Comparison of ENCODE assay signal across 16 cellular contexts in genomic region chr2:31387850-31388249, GRCh38. TPM values are rescaled to one million over a fixed set of nuclear protein-coding genes. Genes with fewer than 3 reads are reported as not detected.
DNase-seq lines count a peak whose midpoint lies in the region; TF ChIP-seq lines count a peak whose summit lies in the region.
"Had no signal": no experiment of that assay in that cellular context is flagged by ENCODE, and none has a peak within 500 bp of the region (broad histone marks: within the 10 kb centered on the region; RNA-seq: fewer than 3 reads in every experiment).

No MANE protein-coding gene starts in this region.

- H3K27me3 Mint-ChIP-seq in HFFc6 (ENCODE audit: insufficient read depth), result peaks cover 2% of the 10 kb centered on the region
- peaks cover 3% of the 10 kb centered on the region for H3K27me3 Mint-ChIP-seq in glutamatergic neuron (ENCODE audit: unreplicated experiment)

- no peaks in the 10 kb centered on the region for H3K9me3 ChIP-seq in AG04450 (ENCODE audit: control insufficient read depth, insufficient read depth, low read length)
- H3K9me3 ChIP-seq: BLaER1 had no signal

- H3K9me3 Mint-ChIP-seq in HFFc6 (no peaks in the 10 kb centered on the region), glutamatergic neuron (ENCODE audit: unreplicated experiment) (no peaks in the 10 kb centered on the region)
- H3K9me3 Mint-ChIP-seq: CD8-positive, alpha-beta memory T cell had no signal

- CTCF ChIA-PET in AG04450 (lab: Charles Lee), result no interaction called here

- H3K4me1 Mint-ChIP-seq in HFFc6 (ENCODE audit: low read depth) (peaks cover 91% of the 10 kb centered on the region), glutamatergic neuron (ENCODE audit: low read depth, unreplicated experiment) (no peaks in the 10 kb centered on the region)
- H3K4me1 Mint-ChIP-seq: CD8-positive, alpha-beta memory T cell had no signal

- no peak overlapping the region for H3K4me3 ChIP-seq in AG04450 (ENCODE audit: low read depth, low read length)
- H3K4me3 ChIP-seq in coronary artery, result no peak overlapping the region
- H3K4me3 ChIP-seq: BLaER1, PC-9 had no signal

- POLR2A ChIA-PET in AG04450 (lab: Yijun Ruan, JAX), result no interaction called here

- H3K4me3 Mint-ChIP-seq in HFFc6 (no peak overlapping the region), glutamatergic neuron (ENCODE audit: unreplicated experiment) (no peak overlapping the region)
- H3K4me3 Mint-ChIP-seq: CD8-positive, alpha-beta memory T cell had no signal

- no peaks in the 10 kb centered on the region for H3K27me3 ChIP-seq in AG04450 (ENCODE audit: control insufficient read depth, insufficient read depth, low read length)
- H3K27me3 ChIP-seq: BLaER1 had no signal

- H3K27ac ChIP-seq in AG04450 (ENCODE audit: low read depth, low read length) (no peak overlapping the region), coronary artery (no peak overlapping the region)
- H3K27ac ChIP-seq: BLaER1, PC-9 had no signal

- 0 out of 2 replicates have a peak, but pooled peaks cover 1% of the 10 kb centered on the region for H3K36me3 Mint-ChIP-seq in HFFc6 (ENCODE audit: low read depth)
- no peaks in the 10 kb centered on the region for H3K36me3 Mint-ChIP-seq in glutamatergic neuron (ENCODE audit: unreplicated experiment)
- H3K36me3 Mint-ChIP-seq: CD8-positive, alpha-beta memory T cell had no signal

- H3K27ac Mint-ChIP-seq in HFFc6 (no peak overlapping the region), glutamatergic neuron (ENCODE audit: unreplicated experiment) (no peak overlapping the region)
- H3K27ac Mint-ChIP-seq: CD8-positive, alpha-beta memory T cell had no signal

- 0 out of 2 replicates have a peak, but pooled peaks have one; percentile 7 for TF ChIP-seq CTCF in AG04450 (IDR thresholded peaks at IDR 0.05; ENCODE audit: low read depth, low read length)
- TF ChIP-seq CTCF in HFFc6 (IDR thresholded peaks at IDR 0.05), result 0 out of 2 replicates have a peak, but pooled peaks have one; percentile 15
- no peak for TF ChIP-seq CTCF in coronary artery (IDR thresholded peaks at IDR 0.05)
- TF ChIP-seq CTCF in glutamatergic neuron (IDR thresholded peaks at IDR 0.05; ENCODE audit: partially characterized antibody, unreplicated experiment), result no peak

- DNase-seq in AG04450 (ENCODE audit: low read depth, low spot score) (no peak), HFFc6 (no peak), coronary artery (ENCODE audit: low spot score) (peak; percentile 45), left kidney (ENCODE audit: low read depth, low spot score) (peak; percentile 7), SW480 (ENCODE audit: low spot score) (no peak), NCI-H446 (lab: John Stamatoyannopoulos, UW) (no peak), glutamatergic neuron (no peak)
- DNase-seq: CD8-positive, alpha-beta memory T cell; GOT3; Kasumi-1; NCI-H1417; NCI-H2029 treated with DMSO at 0.1 percent for 48 hours; NCI-H2227 treated with DMSO at 0.1 percent for 48 hours; PC-9 had no signal

RNA-seq across cellular contexts. Expression of gene XDH, which starts 26.7 kb away (rescaled TPM):
- polyA plus RNA-seq in AG04450 (2011; rRNA removed), result 0.27 and 0.35 TPM in 2 replicates
- polyA minus RNA-seq in AG04450 (2011; rRNA and poly(A)+ RNA removed), result 0.41 and 0.70 TPM in 2 replicates
- total RNA-seq in HFFc6 (2021; fragmentation: NEBNext Ultra II Directional; extraction: Animal tissue kit (Norgen Biotek cat#: 25700)), result 1 to 10 TPM in 5 of 6 experiments, under 1 TPM in 1; 0.88 to 2.0 (median 1.5) TPM
- total RNA-seq in glutamatergic neuron (ENCODE audit: unreplicated experiment), result 1.3 TPM
- total RNA-seq: CD8-positive, alpha-beta memory T cell; Right ventricle myocardium inferior had no signal
- polyA plus RNA-seq: CD8-positive, alpha-beta memory T cell had no signal

Comparison
In these comparisons a context has a peak if more than half of its experiments do, and no peak if none do; other contexts are left out.
1. DNase-seq: peak in coronary artery (single experiment) and left kidney (single experiment); none in AG04450 (single experiment), HFFc6 (single experiment), SW480 (single experiment), NCI-H446 (0 of 2) and glutamatergic neuron (single experiment).
2. CTCF ChIP-seq: peak in AG04450 (single experiment) and HFFc6 (single experiment); none in coronary artery (single experiment) and glutamatergic neuron (single experiment).